ENCODE assay signal across 16 cellular contexts in genomic region chr3:153881201-153881600, GRCh38.
"Had no signal": no experiment of that assay in that cellular context is flagged by ENCODE, and none has a peak within 500 bp of the region (broad histone marks: within the 10 kb centered on the region; RNA-seq: fewer than 3 reads in every experiment).

No MANE protein-coding gene starts in this region.

- H3K27ac ChIP-seq: cardiac muscle cell, lower lobe of right lung, parathyroid adenoma, VCaP had no signal

- H3K4me3 ChIP-seq: cardiac muscle cell, lower lobe of right lung had no signal

- H3K36me3 ChIP-seq: cardiac muscle cell, lower lobe of right lung had no signal

- H3K27me3 ChIP-seq: cardiac muscle cell had no signal

- ATAC-seq: left cardiac atrium, lower lobe of right lung had no signal

- DNase-seq: activated CD4-positive, alpha-beta memory T cell treated with anti-CD3 and anti-CD28 coated beads, Interleukin-2, amount 10 ng/mL, durations not matched to agents 7 days and 5 days; activated gamma-delta T cell treated with Interleukin-2 at 50 U/mL for 16 hours; activated naive CD8-positive, alpha-beta T cell treated with anti-CD3 and anti-CD28 coated beads for 36 hours; activated T-cell treated with anti-CD3 and anti-CD28 coated beads, Interleukin-2, amount 50 U/mL, for 48 hours; aorta; hippocampal formation; left cardiac atrium; lower lobe of right lung; naive B cell; small intestine; stimulated activated CD4-positive, alpha-beta T cell treated with anti-CD3 and anti-CD28 coated beads, Interleukin-1b, Interleukin-23, amount 100 ng/mL, for 48 hours; stimulated activated naive CD4-positive, alpha-beta T cell treated with Interleukin-2 at 50 U/mL for 16 hours; T1000 had no signal

- H3K9me3 ChIP-seq: lower lobe of right lung had no signal

- H3K4me1 ChIP-seq: lower lobe of right lung, parathyroid adenoma had no signal
